Comparison of ENCODE assay signal across 34 cellular contexts in the genomic region with DNA sequence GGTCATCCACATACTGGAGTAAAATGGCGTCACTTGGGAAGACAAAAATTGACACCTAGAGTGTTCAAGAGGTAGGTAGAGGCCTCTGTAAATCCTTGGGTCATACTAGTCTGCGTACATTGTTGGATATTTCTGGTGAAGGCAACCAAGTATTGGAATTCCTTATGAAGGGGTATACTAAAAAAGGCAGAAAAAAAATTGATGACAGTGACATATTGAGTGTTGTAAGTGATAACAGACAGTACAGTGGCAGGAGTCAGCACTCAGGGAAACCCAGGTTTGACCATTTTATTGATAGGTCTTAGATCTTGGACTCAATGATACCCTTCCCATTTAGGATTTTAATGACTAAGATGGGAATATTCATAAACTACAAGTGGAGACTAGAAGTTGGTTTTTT.
"Had no signal": no experiment of that assay in that cellular context is flagged by ENCODE, and none has a peak within 500 bp of the region (broad histone marks: within the 10 kb centered on the region; RNA-seq: fewer than 3 reads in every experiment).

No MANE protein-coding gene starts in this region.

- H3K4me3 ChIP-seq: MG63 had no signal

- H3K9me3 ChIP-seq: MG63 had no signal

- H3K36me3 ChIP-seq: MG63 had no signal

- DNase-seq: Karpas-422, Kasumi-1, MG63, MM.1S, MV-4-11, NCI-H1048, NCI-H1092, NCI-H1092 treated with DMSO at 0.1 percent for 48 hours, NCI-H1105, NCI-H1105 treated with DMSO at 0.1 percent for 48 hours, NCI-H1417, NCI-H1417 treated with DMSO at 0.1 percent for 48 hours, NCI-H1436, NCI-H1436 treated with DMSO at 0.1 percent for 48 hours, NCI-H146, NCI-H1694, NCI-H1694 treated with DMSO at 0.1 percent for 48 hours, NCI-H187, NCI-H187 treated with DMSO at 0.1 percent for 48 hours, NCI-H1930, NCI-H2029, NCI-H2029 treated with DMSO at 0.1 percent for 48 hours, NCI-H2081, NCI-H2081 treated with DMSO at 0.1 percent for 48 hours, NCI-H2107, NCI-H2171, NCI-H2171 treated with DMSO at 0.1 percent for 48 hours, NCI-H2227 treated with DMSO at 0.1 percent for 48 hours, NCI-H226, NCI-H345, NCI-H446, NCI-H446 treated with DMSO at 0.1 percent for 48 hours, NCI-H510A, NCI-H510A treated with DMSO at 0.1 percent for 48 hours had no signal

- H3K27me3 ChIP-seq: MG63 had no signal
